In the genomic region with DNA sequence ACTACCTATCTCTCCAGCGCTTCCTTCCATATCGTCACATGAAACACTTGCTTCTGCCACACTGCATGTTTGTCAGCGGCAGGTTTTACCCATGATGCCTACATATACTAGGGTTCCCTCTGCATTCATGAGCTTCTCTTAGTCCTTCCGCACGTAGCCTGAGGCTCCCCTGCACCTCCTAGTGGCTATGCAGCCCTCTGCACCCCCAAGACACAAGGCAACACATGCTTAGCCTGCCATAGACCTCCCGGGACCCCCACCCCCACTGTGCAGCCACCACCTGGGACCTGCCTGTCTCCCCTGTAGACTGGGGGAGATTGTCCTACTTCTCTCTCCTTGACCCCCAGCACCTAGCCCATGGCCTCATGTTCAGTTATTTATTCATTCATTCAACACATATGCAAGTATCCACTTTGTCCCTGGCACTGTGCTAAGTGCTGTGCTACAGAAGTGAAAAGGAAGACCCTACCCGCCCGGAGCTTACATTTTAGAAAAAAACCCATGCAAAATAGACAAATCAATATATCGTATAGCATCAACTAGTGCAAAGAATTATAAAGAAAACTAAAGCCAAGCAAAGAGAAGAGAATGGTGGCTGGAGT, we compare ENCODE assay signal across 1 cellular context.
TF ChIP-seq lines count a peak whose summit lies in the region.

No MANE protein-coding gene starts in this region.

TF ChIP-seq in WTC11, 78 proteins besides CTCF, POLR2A, EP300 and RAD21 (continued from another document):
- TF ChIP-seq, protein P1, sequence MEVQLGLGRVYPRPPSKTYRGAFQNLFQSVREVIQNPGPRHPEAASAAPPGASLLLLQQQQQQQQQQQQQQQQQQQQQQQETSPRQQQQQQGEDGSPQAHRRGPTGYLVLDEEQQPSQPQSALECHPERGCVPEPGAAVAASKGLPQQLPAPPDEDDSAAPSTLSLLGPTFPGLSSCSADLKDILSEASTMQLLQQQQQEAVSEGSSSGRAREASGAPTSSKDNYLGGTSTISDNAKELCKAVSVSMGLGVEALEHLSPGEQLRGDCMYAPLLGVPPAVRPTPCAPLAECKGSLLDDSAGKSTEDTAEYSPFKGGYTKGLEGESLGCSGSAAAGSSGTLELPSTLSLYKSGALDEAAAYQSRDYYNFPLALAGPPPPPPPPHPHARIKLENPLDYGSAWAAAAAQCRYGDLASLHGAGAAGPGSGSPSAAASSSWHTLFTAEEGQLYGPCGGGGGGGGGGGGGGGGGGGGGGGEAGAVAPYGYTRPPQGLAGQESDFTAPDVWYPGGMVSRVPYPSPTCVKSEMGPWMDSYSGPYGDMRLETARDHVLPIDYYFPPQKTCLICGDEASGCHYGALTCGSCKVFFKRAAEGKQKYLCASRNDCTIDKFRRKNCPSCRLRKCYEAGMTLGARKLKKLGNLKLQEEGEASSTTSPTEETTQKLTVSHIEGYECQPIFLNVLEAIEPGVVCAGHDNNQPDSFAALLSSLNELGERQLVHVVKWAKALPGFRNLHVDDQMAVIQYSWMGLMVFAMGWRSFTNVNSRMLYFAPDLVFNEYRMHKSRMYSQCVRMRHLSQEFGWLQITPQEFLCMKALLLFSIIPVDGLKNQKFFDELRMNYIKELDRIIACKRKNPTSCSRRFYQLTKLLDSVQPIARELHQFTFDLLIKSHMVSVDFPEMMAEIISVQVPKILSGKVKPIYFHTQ (CRISPR knock-in tag; IDR thresholded peaks at IDR 0.05): no peak
- TF ChIP-seq RELA (CRISPR knock-in tag; IDR thresholded peaks at IDR 0.05; ENCODE audit: borderline replicate concordance): no peak
- no peak for TF ChIP-seq ZNF263 (CRISPR knock-in tag; IDR thresholded peaks at IDR 0.05; ENCODE audit: low read depth)
- TF ChIP-seq, protein P2, sequence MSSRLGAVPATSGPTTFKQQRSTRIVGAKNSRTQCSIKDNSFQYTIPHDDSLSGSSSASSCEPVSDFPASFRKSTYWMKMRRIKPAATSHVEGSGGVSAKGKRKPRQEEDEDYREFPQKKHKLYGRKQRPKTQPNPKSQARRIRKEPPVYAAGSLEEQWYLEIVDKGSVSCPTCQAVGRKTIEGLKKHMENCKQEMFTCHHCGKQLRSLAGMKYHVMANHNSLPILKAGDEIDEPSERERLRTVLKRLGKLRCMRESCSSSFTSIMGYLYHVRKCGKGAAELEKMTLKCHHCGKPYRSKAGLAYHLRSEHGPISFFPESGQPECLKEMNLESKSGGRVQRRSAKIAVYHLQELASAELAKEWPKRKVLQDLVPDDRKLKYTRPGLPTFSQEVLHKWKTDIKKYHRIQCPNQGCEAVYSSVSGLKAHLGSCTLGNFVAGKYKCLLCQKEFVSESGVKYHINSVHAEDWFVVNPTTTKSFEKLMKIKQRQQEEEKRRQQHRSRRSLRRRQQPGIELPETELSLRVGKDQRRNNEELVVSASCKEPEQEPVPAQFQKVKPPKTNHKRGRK (CRISPR knock-in tag; IDR thresholded peaks at IDR 0.05; ENCODE audit: borderline replicate concordance): no peak
- TF ChIP-seq, protein P3, sequence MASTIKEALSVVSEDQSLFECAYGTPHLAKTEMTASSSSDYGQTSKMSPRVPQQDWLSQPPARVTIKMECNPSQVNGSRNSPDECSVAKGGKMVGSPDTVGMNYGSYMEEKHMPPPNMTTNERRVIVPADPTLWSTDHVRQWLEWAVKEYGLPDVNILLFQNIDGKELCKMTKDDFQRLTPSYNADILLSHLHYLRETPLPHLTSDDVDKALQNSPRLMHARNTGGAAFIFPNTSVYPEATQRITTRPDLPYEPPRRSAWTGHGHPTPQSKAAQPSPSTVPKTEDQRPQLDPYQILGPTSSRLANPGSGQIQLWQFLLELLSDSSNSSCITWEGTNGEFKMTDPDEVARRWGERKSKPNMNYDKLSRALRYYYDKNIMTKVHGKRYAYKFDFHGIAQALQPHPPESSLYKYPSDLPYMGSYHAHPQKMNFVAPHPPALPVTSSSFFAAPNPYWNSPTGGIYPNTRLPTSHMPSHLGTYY (CRISPR knock-in tag; IDR thresholded peaks at IDR 0.05): no peak
- TF ChIP-seq, protein P4, sequence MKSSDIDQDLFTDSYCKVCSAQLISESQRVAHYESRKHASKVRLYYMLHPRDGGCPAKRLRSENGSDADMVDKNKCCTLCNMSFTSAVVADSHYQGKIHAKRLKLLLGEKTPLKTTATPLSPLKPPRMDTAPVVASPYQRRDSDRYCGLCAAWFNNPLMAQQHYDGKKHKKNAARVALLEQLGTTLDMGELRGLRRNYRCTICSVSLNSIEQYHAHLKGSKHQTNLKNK (CRISPR knock-in tag; IDR thresholded peaks at IDR 0.05): no peak
- TF ChIP-seq, protein P5, sequence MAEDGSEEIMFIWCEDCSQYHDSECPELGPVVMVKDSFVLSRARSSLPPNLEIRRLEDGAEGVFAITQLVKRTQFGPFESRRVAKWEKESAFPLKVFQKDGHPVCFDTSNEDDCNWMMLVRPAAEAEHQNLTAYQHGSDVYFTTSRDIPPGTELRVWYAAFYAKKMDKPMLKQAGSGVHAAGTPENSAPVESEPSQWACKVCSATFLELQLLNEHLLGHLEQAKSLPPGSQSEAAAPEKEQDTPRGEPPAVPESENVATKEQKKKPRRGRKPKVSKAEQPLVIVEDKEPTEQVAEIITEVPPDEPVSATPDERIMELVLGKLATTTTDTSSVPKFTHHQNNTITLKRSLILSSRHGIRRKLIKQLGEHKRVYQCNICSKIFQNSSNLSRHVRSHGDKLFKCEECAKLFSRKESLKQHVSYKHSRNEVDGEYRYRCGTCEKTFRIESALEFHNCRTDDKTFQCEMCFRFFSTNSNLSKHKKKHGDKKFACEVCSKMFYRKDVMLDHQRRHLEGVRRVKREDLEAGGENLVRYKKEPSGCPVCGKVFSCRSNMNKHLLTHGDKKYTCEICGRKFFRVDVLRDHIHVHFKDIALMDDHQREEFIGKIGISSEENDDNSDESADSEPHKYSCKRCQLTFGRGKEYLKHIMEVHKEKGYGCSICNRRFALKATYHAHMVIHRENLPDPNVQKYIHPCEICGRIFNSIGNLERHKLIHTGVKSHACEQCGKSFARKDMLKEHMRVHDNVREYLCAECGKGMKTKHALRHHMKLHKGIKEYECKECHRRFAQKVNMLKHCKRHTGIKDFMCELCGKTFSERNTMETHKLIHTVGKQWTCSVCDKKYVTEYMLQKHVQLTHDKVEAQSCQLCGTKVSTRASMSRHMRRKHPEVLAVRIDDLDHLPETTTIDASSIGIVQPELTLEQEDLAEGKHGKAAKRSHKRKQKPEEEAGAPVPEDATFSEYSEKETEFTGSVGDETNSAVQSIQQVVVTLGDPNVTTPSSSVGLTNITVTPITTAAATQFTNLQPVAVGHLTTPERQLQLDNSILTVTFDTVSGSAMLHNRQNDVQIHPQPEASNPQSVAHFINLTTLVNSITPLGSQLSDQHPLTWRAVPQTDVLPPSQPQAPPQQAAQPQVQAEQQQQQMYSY (CRISPR knock-in tag; IDR thresholded peaks at IDR 0.05): no peak
- no peak for TF ChIP-seq ETV6 (CRISPR knock-in tag; IDR thresholded peaks at IDR 0.05)
- TF ChIP-seq, protein P6, sequence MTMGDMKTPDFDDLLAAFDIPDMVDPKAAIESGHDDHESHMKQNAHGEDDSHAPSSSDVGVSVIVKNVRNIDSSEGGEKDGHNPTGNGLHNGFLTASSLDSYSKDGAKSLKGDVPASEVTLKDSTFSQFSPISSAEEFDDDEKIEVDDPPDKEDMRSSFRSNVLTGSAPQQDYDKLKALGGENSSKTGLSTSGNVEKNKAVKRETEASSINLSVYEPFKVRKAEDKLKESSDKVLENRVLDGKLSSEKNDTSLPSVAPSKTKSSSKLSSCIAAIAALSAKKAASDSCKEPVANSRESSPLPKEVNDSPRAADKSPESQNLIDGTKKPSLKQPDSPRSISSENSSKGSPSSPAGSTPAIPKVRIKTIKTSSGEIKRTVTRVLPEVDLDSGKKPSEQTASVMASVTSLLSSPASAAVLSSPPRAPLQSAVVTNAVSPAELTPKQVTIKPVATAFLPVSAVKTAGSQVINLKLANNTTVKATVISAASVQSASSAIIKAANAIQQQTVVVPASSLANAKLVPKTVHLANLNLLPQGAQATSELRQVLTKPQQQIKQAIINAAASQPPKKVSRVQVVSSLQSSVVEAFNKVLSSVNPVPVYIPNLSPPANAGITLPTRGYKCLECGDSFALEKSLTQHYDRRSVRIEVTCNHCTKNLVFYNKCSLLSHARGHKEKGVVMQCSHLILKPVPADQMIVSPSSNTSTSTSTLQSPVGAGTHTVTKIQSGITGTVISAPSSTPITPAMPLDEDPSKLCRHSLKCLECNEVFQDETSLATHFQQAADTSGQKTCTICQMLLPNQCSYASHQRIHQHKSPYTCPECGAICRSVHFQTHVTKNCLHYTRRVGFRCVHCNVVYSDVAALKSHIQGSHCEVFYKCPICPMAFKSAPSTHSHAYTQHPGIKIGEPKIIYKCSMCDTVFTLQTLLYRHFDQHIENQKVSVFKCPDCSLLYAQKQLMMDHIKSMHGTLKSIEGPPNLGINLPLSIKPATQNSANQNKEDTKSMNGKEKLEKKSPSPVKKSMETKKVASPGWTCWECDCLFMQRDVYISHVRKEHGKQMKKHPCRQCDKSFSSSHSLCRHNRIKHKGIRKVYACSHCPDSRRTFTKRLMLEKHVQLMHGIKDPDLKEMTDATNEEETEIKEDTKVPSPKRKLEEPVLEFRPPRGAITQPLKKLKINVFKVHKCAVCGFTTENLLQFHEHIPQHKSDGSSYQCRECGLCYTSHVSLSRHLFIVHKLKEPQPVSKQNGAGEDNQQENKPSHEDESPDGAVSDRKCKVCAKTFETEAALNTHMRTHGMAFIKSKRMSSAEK (CRISPR knock-in tag; IDR thresholded peaks at IDR 0.05; ENCODE audit: borderline replicate concordance): no peak
- TF ChIP-seq CBFB (CRISPR knock-in tag; IDR thresholded peaks at IDR 0.05; ENCODE audit: low read depth): no peak
- TF ChIP-seq, protein P7, sequence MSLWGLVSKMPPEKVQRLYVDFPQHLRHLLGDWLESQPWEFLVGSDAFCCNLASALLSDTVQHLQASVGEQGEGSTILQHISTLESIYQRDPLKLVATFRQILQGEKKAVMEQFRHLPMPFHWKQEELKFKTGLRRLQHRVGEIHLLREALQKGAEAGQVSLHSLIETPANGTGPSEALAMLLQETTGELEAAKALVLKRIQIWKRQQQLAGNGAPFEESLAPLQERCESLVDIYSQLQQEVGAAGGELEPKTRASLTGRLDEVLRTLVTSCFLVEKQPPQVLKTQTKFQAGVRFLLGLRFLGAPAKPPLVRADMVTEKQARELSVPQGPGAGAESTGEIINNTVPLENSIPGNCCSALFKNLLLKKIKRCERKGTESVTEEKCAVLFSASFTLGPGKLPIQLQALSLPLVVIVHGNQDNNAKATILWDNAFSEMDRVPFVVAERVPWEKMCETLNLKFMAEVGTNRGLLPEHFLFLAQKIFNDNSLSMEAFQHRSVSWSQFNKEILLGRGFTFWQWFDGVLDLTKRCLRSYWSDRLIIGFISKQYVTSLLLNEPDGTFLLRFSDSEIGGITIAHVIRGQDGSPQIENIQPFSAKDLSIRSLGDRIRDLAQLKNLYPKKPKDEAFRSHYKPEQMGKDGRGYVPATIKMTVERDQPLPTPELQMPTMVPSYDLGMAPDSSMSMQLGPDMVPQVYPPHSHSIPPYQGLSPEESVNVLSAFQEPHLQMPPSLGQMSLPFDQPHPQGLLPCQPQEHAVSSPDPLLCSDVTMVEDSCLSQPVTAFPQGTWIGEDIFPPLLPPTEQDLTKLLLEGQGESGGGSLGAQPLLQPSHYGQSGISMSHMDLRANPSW (CRISPR knock-in tag; conservative IDR thresholded peaks at IDR 0.05; ENCODE audit: low read depth): no peak
- TF ChIP-seq, protein P8, sequence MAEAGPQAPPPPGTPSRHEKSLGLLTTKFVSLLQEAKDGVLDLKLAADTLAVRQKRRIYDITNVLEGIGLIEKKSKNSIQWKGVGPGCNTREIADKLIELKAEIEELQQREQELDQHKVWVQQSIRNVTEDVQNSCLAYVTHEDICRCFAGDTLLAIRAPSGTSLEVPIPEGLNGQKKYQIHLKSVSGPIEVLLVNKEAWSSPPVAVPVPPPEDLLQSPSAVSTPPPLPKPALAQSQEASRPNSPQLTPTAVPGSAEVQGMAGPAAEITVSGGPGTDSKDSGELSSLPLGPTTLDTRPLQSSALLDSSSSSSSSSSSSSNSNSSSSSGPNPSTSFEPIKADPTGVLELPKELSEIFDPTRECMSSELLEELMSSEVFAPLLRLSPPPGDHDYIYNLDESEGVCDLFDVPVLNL (CRISPR knock-in tag; IDR thresholded peaks at IDR 0.05; ENCODE audit: borderline replicate concordance, low read depth): no peak
- TF ChIP-seq RORB (CRISPR knock-in tag; IDR thresholded peaks at IDR 0.05): no peak
- TF ChIP-seq, protein P9, sequence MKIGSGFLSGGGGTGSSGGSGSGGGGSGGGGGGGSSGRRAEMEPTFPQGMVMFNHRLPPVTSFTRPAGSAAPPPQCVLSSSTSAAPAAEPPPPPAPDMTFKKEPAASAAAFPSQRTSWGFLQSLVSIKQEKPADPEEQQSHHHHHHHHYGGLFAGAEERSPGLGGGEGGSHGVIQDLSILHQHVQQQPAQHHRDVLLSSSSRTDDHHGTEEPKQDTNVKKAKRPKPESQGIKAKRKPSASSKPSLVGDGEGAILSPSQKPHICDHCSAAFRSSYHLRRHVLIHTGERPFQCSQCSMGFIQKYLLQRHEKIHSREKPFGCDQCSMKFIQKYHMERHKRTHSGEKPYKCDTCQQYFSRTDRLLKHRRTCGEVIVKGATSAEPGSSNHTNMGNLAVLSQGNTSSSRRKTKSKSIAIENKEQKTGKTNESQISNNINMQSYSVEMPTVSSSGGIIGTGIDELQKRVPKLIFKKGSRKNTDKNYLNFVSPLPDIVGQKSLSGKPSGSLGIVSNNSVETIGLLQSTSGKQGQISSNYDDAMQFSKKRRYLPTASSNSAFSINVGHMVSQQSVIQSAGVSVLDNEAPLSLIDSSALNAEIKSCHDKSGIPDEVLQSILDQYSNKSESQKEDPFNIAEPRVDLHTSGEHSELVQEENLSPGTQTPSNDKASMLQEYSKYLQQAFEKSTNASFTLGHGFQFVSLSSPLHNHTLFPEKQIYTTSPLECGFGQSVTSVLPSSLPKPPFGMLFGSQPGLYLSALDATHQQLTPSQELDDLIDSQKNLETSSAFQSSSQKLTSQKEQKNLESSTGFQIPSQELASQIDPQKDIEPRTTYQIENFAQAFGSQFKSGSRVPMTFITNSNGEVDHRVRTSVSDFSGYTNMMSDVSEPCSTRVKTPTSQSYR (CRISPR knock-in tag; IDR thresholded peaks at IDR 0.05): no peak
- TF ChIP-seq NR1H2 (CRISPR knock-in tag; IDR thresholded peaks at IDR 0.05): no peak
- no peak for TF ChIP-seq SMAD3 (CRISPR knock-in tag; IDR thresholded peaks at IDR 0.05; ENCODE audit: borderline replicate concordance)
TF ChIP-seq in WTC11: peak in this region for 0.
